In the genomic region with DNA sequence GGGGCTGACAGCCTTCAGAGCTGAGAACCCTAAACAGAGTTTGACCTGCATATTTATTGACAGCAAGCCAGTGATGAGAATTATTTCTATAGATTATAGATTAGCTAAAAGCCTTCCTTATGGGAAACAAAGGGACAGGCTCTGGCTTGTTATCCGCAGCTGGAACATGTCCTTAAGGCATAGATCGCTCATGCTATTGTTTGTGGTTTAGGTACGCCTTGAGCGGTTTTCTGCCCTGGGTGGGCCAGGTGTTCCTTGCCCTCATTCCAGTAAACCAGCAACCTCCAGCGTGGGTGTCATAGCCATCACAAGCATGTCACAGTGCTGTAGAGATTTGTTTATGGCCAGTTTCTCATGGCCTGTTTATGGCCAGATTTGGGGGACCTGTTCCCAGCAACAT, we compare ENCODE assay signal across 16 cellular contexts.
"Had no signal": no experiment of that assay in that cellular context is flagged by ENCODE, and none has a peak within 500 bp of the region (broad histone marks: within the 10 kb centered on the region; RNA-seq: fewer than 3 reads in every experiment).

No MANE protein-coding gene starts in this region.

- H3K4me1 ChIP-seq: colonic mucosa, testis, tibial nerve had no signal

- H3K4me2 ChIP-seq: hepatocyte had no signal

- H3K27ac ChIP-seq: colonic mucosa, hepatocyte, spleen, testis, tibial nerve had no signal

- DNase-seq: colonic mucosa; dermis blood vessel endothelial cell; erythroblast; foreskin melanocyte; head of caudate nucleus; kidney glomerular epithelial cell; natural killer cell; spleen; stimulated activated CD4-positive, alpha-beta T cell treated with anti-CD3 and anti-CD28 coated beads, Interleukin-2, amount 100 ng/mL, for 24 hours; stimulated activated CD4-positive, alpha-beta T cell treated with anti-CD3 and anti-CD28 coated beads, Interleukin-4, amount 100 ng/mL, for 4 hours; stimulated activated naive B cell treated with anti-CD40 and anti-IgM and Interleukin-4, amounts not matched to agents 10 μg/mL and 1 μg/mL and 100 μg/mL, for 72 hours; stimulated activated naive CD8-positive, alpha-beta T cell treated with anti-CD3 and anti-CD28 coated beads, Interleukin-15, amount 100 ng/mL, for 72 hours; testis had no signal

- H3K79me2 ChIP-seq: hepatocyte had no signal

- H2AFZ ChIP-seq: hepatocyte had no signal

- ATAC-seq: natural killer cell; sciatic nerve; stimulated activated naive B cell treated with anti-CD40 and anti-IgM and Interleukin-4, amounts not matched to agents 10 μg/mL and 1 μg/mL and 100 μg/mL, for 72 hours; stimulated activated naive CD8-positive, alpha-beta T cell treated with anti-CD3 and anti-CD28 coated beads, Interleukin-15, amount 100 ng/mL, for 72 hours had no signal

- H3K4me3 ChIP-seq: colonic mucosa, hepatocyte, spleen, testis, tibial nerve had no signal

- H3K9me3 ChIP-seq: colonic mucosa, testis, tibial nerve had no signal

- H3K36me3 ChIP-seq: colonic mucosa, tibial nerve had no signal

- H3K27me3 ChIP-seq: colonic mucosa, hepatocyte, spleen, testis, tibial nerve had no signal
